ENCODE assay signal across 1 cellular context in the genomic region with DNA sequence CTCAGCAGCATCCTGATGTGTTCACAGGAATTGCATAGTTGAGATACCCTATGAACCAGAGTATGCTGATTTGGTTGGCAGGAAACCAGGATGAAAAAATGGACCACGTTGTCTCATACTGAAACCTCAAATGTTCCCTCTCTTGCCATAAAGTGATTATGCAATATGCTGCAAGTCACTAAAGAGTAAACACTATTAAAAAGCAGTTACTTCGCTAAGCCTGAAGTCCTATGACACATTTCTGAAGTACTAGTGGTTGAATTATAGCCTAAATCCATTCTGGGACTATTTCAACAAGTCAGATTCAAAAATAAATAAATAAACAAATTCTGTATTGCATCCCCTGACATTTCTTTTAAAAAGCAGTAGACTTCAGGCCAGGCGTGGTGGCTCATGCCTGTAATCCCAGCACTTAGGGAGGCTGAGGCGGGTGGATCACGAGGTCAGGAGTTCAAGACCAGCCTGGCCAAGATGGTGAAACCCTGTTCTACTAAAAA.
TF ChIP-seq lines count a peak whose summit lies in the region.

No MANE protein-coding gene starts in this region.

TF ChIP-seq in GM12878, 131 proteins besides CTCF, POLR2A, EP300 and RAD21 (continued from another document and continues in another):
- TF ChIP-seq, protein P1, sequence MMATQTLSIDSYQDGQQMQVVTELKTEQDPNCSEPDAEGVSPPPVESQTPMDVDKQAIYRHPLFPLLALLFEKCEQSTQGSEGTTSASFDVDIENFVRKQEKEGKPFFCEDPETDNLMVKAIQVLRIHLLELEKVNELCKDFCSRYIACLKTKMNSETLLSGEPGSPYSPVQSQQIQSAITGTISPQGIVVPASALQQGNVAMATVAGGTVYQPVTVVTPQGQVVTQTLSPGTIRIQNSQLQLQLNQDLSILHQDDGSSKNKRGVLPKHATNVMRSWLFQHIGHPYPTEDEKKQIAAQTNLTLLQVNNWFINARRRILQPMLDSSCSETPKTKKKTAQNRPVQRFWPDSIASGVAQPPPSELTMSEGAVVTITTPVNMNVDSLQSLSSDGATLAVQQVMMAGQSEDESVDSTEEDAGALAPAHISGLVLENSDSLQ (IDR thresholded peaks at IDR 0.05) = no peak
- TF ChIP-seq IRF4 (IDR thresholded peaks at IDR 0.05; ENCODE audit: low read depth, low read length) = 0 out of 2 replicates have a peak, but pooled peaks have one; percentile 42
- no peak for TF ChIP-seq EED (IDR thresholded peaks at IDR 0.05; ENCODE audit: low read depth)
- peak; percentile 81 for TF ChIP-seq RUNX3 (IDR thresholded peaks at IDR 0.05; ENCODE audit: low read length)
- peak; percentile 66 for TF ChIP-seq JUNB (IDR thresholded peaks at IDR 0.05)
- peak; percentile 51; the same call in 1 of the 3 replicates for TF ChIP-seq POU2F2 (IDR thresholded peaks at IDR 0.05; ENCODE audit: borderline replicate concordance, low read depth, low read length)
- peak; percentile 88 for TF ChIP-seq MTA2 (IDR thresholded peaks at IDR 0.05; ENCODE audit: low read depth)
- TF ChIP-seq, protein P2, sequence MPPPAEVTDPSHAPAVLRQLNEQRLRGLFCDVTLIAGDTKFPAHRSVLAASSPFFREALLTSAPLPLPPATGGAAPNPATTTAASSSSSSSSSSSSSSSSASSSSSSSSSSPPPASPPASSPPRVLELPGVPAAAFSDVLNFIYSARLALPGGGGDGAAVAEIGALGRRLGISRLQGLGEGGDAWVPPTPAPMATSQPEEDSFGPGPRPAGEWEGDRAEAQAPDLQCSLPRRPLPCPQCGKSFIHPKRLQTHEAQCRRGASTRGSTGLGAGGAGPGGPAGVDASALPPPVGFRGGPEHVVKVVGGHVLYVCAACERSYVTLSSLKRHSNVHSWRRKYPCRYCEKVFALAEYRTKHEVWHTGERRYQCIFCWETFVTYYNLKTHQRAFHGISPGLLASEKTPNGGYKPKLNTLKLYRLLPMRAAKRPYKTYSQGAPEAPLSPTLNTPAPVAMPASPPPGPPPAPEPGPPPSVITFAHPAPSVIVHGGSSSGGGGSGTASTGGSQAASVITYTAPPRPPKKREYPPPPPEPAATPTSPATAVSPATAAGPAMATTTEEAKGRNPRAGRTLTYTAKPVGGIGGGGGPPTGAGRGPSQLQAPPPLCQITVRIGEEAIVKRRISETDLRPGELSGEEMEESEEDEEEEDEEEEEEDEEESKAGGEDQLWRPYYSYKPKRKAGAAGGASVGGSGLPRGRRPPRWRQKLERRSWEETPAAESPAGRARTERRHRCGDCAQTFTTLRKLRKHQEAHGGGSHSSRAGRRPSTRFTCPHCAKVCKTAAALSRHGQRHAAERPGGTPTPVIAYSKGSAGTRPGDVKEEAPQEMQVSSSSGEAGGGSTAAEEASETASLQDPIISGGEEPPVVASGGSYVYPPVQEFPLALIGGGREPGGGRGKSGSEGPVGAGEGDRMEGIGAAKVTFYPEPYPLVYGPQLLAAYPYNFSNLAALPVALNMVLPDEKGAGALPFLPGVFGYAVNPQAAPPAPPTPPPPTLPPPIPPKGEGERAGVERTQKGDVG (CRISPR knock-in tag; IDR thresholded peaks at IDR 0.05) = no peak
- TF ChIP-seq, protein P3, sequence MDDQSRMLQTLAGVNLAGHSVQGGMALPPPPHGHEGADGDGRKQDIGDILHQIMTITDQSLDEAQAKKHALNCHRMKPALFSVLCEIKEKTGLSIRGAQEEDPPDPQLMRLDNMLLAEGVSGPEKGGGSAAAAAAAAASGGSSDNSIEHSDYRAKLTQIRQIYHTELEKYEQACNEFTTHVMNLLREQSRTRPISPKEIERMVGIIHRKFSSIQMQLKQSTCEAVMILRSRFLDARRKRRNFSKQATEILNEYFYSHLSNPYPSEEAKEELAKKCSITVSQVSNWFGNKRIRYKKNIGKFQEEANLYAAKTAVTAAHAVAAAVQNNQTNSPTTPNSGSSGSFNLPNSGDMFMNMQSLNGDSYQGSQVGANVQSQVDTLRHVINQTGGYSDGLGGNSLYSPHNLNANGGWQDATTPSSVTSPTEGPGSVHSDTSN (IDR thresholded peaks at IDR 0.05; ENCODE audit: insufficient replicate concordance, low read depth, low read length) = no peak
- TF ChIP-seq ATF7 (IDR thresholded peaks at IDR 0.05; ENCODE audit: low read depth) = peak; percentile 65; the same call in 1 of the 2 replicates
- no peak for TF ChIP-seq CREM (IDR thresholded peaks at IDR 0.05; ENCODE audit: low read depth)
- TF ChIP-seq MXI1 (IDR thresholded peaks at IDR 0.05; ENCODE audit: low read depth, low read length) = no peak
- no peak for TF ChIP-seq YY1 (IDR thresholded peaks at IDR 0.05; ENCODE audit: low read depth, low read length)
- no peak for TF ChIP-seq SUPT20H (IDR thresholded peaks at IDR 0.05; ENCODE audit: borderline replicate concordance, control insufficient read depth, low read depth, low read length)
- TF ChIP-seq, protein P4, sequence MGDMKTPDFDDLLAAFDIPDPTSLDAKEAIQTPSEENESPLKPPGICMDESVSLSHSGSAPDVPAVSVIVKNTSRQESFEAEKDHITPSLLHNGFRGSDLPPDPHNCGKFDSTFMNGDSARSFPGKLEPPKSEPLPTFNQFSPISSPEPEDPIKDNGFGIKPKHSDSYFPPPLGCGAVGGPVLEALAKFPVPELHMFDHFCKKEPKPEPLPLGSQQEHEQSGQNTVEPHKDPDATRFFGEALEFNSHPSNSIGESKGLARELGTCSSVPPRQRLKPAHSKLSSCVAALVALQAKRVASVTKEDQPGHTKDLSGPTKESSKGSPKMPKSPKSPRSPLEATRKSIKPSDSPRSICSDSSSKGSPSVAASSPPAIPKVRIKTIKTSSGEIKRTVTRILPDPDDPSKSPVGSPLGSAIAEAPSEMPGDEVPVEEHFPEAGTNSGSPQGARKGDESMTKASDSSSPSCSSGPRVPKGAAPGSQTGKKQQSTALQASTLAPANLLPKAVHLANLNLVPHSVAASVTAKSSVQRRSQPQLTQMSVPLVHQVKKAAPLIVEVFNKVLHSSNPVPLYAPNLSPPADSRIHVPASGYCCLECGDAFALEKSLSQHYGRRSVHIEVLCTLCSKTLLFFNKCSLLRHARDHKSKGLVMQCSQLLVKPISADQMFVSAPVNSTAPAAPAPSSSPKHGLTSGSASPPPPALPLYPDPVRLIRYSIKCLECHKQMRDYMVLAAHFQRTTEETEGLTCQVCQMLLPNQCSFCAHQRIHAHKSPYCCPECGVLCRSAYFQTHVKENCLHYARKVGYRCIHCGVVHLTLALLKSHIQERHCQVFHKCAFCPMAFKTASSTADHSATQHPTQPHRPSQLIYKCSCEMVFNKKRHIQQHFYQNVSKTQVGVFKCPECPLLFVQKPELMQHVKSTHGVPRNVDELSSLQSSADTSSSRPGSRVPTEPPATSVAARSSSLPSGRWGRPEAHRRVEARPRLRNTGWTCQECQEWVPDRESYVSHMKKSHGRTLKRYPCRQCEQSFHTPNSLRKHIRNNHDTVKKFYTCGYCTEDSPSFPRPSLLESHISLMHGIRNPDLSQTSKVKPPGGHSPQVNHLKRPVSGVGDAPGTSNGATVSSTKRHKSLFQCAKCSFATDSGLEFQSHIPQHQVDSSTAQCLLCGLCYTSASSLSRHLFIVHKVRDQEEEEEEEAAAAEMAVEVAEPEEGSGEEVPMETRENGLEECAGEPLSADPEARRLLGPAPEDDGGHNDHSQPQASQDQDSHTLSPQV (IDR thresholded peaks at IDR 0.05) = no peak
- no peak for TF ChIP-seq EZH2 (IDR thresholded peaks at IDR 0.05; ENCODE audit: borderline replicate concordance, control insufficient read depth, low read depth, low read length)
- TF ChIP-seq KDM1A (IDR thresholded peaks at IDR 0.05; ENCODE audit: borderline replicate concordance) = no peak
- TF ChIP-seq MYC (IDR thresholded peaks at IDR 0.05; ENCODE audit: insufficient read depth, insufficient read length, insufficient replicate concordance, low read length, severe bottlenecking) = no peak
- TF ChIP-seq CHD2 (IDR thresholded peaks at IDR 0.05; ENCODE audit: borderline replicate concordance, low read depth, low read length) = no peak
- no peak for TF ChIP-seq MEF2A (IDR thresholded peaks at IDR 0.05; ENCODE audit: insufficient read depth, low read depth, low read length)
- TF ChIP-seq, protein P5, sequence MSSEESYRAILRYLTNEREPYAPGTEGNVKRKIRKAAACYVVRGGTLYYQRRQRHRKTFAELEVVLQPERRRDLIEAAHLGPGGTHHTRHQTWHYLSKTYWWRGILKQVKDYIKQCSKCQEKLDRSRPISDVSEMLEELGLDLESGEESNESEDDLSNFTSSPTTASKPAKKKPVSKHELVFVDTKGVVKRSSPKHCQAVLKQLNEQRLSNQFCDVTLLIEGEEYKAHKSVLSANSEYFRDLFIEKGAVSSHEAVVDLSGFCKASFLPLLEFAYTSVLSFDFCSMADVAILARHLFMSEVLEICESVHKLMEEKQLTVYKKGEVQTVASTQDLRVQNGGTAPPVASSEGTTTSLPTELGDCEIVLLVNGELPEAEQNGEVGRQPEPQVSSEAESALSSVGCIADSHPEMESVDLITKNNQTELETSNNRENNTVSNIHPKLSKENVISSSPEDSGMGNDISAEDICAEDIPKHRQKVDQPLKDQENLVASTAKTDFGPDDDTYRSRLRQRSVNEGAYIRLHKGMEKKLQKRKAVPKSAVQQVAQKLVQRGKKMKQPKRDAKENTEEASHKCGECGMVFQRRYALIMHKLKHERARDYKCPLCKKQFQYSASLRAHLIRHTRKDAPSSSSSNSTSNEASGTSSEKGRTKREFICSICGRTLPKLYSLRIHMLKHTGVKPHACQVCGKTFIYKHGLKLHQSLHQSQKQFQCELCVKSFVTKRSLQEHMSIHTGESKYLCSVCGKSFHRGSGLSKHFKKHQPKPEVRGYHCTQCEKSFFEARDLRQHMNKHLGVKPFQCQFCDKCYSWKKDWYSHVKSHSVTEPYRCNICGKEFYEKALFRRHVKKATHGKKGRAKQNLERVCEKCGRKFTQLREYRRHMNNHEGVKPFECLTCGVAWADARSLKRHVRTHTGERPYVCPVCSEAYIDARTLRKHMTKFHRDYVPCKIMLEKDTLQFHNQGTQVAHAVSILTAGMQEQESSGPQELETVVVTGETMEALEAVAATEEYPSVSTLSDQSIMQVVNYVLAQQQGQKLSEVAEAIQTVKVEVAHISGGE (CRISPR knock-in tag; IDR thresholded peaks at IDR 0.05) = no peak
- no peak for TF ChIP-seq TAF1 (IDR thresholded peaks at IDR 0.05; ENCODE audit: borderline replicate concordance, low read depth, low read length)
- TF ChIP-seq, protein P6, sequence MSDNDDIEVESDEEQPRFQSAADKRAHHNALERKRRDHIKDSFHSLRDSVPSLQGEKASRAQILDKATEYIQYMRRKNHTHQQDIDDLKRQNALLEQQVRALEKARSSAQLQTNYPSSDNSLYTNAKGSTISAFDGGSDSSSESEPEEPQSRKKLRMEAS (IDR thresholded peaks at IDR 0.05; ENCODE audit: low read depth, low read length) = no peak
- no peak for TF ChIP-seq CREB1 (IDR thresholded peaks at IDR 0.05; ENCODE audit: low read depth)
- no peak for TF ChIP-seq ASH2L (IDR thresholded peaks at IDR 0.05; ENCODE audit: borderline replicate concordance, low read depth)
- TF ChIP-seq SRF (IDR thresholded peaks at IDR 0.05; ENCODE audit: low read depth in 2 of 2, low read length in 2 of 2) = no peak
- TF ChIP-seq BMI1 (IDR thresholded peaks at IDR 0.05; ENCODE audit: borderline replicate concordance) = 0 out of 2 replicates have a peak, but pooled peaks have one; percentile 15
- TF ChIP-seq ZNF274 (IDR thresholded peaks at IDR 0.05; ENCODE audit: insufficient read depth, insufficient read length) = no peak
- no peak for TF ChIP-seq SMARCA5 (IDR thresholded peaks at IDR 0.05)
- no peak for TF ChIP-seq HDAC2 (IDR thresholded peaks at IDR 0.05)
- TF ChIP-seq NFIC (IDR thresholded peaks at IDR 0.05; ENCODE audit: low read depth, low read length) = 0 out of 2 replicates have a peak, but pooled peaks have one; percentile 33
- no peak for TF ChIP-seq STAT1 (conservative IDR thresholded peaks at IDR 0.05)
- TF ChIP-seq NR2F1 (conservative IDR thresholded peaks at IDR 0.05) = 0 out of 2 replicates have a peak, but pooled peaks have one; percentile 21
- TF ChIP-seq, protein P7, sequence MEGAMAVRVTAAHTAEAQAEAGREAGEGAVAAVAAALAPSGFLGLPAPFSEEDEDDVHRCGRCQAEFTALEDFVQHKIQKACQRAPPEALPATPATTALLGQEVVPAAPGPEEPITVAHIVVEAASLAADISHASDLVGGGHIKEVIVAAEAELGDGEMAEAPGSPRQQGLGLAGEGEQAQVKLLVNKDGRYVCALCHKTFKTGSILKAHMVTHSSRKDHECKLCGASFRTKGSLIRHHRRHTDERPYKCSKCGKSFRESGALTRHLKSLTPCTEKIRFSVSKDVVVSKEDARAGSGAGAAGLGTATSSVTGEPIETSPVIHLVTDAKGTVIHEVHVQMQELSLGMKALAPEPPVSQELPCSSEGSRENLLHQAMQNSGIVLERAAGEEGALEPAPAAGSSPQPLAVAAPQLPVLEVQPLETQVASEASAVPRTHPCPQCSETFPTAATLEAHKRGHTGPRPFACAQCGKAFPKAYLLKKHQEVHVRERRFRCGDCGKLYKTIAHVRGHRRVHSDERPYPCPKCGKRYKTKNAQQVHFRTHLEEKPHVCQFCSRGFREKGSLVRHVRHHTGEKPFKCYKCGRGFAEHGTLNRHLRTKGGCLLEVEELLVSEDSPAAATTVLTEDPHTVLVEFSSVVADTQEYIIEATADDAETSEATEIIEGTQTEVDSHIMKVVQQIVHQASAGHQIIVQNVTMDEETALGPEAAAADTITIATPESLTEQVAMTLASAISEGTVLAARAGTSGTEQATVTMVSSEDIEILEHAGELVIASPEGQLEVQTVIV (IDR thresholded peaks at IDR 0.05; ENCODE audit: borderline replicate concordance, partially characterized antibody) = no peak
- peak in 1 of 2 experiments; percentile 88; a peak in 2 of 4 replicates for TF ChIP-seq CEBPB (IDR thresholded peaks at IDR 0.05; ENCODE audit: borderline replicate concordance in 1 of 2, low read depth in 2 of 2, low read length in 2 of 2)
- no peak for TF ChIP-seq HDGF (IDR thresholded peaks at IDR 0.05)
- TF ChIP-seq RELA (IDR thresholded peaks at IDR 0.05; ENCODE audit: borderline replicate concordance, partially characterized antibody) = no peak
- no peak for TF ChIP-seq TCF12 (IDR thresholded peaks at IDR 0.05; ENCODE audit: low read depth, low read length)
- TF ChIP-seq, protein P8, sequence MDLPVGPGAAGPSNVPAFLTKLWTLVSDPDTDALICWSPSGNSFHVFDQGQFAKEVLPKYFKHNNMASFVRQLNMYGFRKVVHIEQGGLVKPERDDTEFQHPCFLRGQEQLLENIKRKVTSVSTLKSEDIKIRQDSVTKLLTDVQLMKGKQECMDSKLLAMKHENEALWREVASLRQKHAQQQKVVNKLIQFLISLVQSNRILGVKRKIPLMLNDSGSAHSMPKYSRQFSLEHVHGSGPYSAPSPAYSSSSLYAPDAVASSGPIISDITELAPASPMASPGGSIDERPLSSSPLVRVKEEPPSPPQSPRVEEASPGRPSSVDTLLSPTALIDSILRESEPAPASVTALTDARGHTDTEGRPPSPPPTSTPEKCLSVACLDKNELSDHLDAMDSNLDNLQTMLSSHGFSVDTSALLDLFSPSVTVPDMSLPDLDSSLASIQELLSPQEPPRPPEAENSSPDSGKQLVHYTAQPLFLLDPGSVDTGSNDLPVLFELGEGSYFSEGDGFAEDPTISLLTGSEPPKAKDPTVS (IDR thresholded peaks at IDR 0.05; ENCODE audit: low read depth, low read length) = no peak
- TF ChIP-seq PAX8 (IDR thresholded peaks at IDR 0.05) = no peak
- no peak for TF ChIP-seq TBL1XR1 (IDR thresholded peaks at IDR 0.05; ENCODE audit: low read depth, low read length)
- TF ChIP-seq STAT3 (IDR thresholded peaks at IDR 0.05; ENCODE audit: low read depth, low read length) = no peak
- no peak for TF ChIP-seq POLR2AphosphoS2 (IDR thresholded peaks at IDR 0.05; ENCODE audit: low read depth, low read length)
- TF ChIP-seq NFYA (IDR thresholded peaks at IDR 0.05; ENCODE audit: borderline replicate concordance, low read depth, low read length) = no peak
- TF ChIP-seq, protein P9, sequence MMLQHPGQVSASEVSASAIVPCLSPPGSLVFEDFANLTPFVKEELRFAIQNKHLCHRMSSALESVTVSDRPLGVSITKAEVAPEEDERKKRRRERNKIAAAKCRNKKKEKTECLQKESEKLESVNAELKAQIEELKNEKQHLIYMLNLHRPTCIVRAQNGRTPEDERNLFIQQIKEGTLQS (IDR thresholded peaks at IDR 0.05; ENCODE audit: borderline replicate concordance, extremely low read depth, low read depth, low read length) = no peak
